Comparison of ENCODE assay signal across 8 cellular contexts in the genomic region with DNA sequence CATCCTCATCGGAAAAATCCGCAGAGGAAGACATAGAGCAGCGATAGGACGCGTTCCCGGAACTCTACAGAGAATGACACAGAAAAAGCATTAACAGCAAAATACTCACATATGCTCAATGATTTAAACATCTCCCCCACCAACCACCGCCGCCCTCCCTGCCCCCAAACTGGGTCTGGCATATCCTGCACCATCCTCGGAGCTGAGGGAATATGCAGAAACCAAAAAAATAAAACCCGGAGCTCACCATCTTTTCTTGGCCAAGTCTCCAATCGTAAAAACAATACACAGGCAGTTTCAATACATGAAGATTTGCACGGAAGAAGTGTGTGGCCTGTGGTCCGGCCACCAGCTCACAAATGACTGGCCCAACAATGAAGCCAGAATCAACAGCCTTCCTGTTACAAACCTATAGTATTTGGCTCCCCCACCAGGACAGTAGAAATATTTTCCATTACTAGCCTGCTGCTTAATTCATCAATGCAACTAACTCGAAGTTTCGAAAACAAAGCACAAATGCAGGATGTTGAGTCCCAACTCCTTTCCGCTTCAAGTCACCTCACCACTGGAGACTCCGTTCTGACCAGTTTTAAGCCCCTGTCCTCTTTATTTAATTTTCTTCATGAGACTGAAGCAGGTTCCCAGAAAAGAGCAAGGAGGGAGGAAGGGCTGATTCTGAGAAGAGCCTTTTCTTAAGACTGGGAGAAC.
A peak's percentile ranks its signal among the peaks of the same experiment; 100 is the strongest.
DNase-seq lines count a peak whose midpoint lies in the region; ATAC-seq, FAIRE-seq and TF ChIP-seq lines count a peak whose summit lies in the region.

No MANE protein-coding gene starts in this region.

- no peaks in the 10 kb centered on the region for H3K9me3 ChIP-seq in keratinocyte (ENCODE audit: control insufficient read depth, low read depth, low read length)

- H3K79me2 ChIP-seq in keratinocyte (ENCODE audit: control insufficient read depth, insufficient read depth, low read length), result no peaks in the 10 kb centered on the region

- TF ChIP-seq CTCF in keratinocyte (optimal IDR thresholded peaks at IDR 0.05 in 1 of 3, IDR thresholded peaks at IDR 0.05 in 1 of 3, conservative IDR thresholded peaks at IDR 0.05 in 1 of 3; ENCODE audit: extremely low read depth in 1 of 3, insufficient read depth in 2 of 3, low read length in 3 of 3), result peak; percentile 59 to 69 (median 60)

- TF ChIP-seq POLR2A in Raji (IDR thresholded peaks at IDR 0.05; ENCODE audit: insufficient read depth, low read depth, low read length), result peak; percentile 43; the same call in 1 of the 2 replicates

- H3K9me1 ChIP-seq in keratinocyte (ENCODE audit: control insufficient read depth, extremely low read depth, insufficient read depth, low read length), result no peaks in the 10 kb centered on the region

- peak overlapping the region; percentile 17 to 59 (median 40) for H3K4me3 ChIP-seq in keratinocyte (ENCODE audit: control insufficient read depth in 2 of 3, extremely low read depth in 1 of 3, insufficient read depth in 2 of 3, low read depth in 1 of 3, low read length in 3 of 3)

- dilution Hi-C loops in keratinocyte (cut with MboI; ENCODE audit: extremely low pct_ligation_motif_present, low sequenced_read_pairs), result no loop called here

- intact Hi-C loops in Right ventricle myocardium inferior (cut with DNase I) (loop anchor here (2.0 to 5.0 kb wide), 3 partner anchors 143 to 494 kb away; no protein-coding TSS in a partner anchor), cardiac septum (cut with DNase I) (loop anchor here (2.0 kb wide), 1 partner anchor 143 kb away; no protein-coding TSS in a partner anchor)

- H4K20me1 ChIP-seq in keratinocyte (ENCODE audit: control insufficient read depth, extremely low read depth, insufficient read depth, low read length), result no peaks in the 10 kb centered on the region

- H3K4me2 ChIP-seq in keratinocyte (ENCODE audit: control insufficient read depth, extremely low read depth, insufficient read depth, low read depth, low read length), result peak overlapping the region; percentile 66

- peak; percentile 85 for ATAC-seq in Right ventricle myocardium inferior
- ATAC-seq in GM21619 (IDR thresholded peaks at IDR 0.05; ENCODE audit: unreplicated experiment), result peak; percentile 88

- H3K27ac ChIP-seq in keratinocyte (ENCODE audit: control insufficient read depth, insufficient read depth, low read length), result no peak overlapping the region

- H2AFZ ChIP-seq in keratinocyte (ENCODE audit: control insufficient read depth, low read length), result peak overlapping the region; percentile 87

- H3K27me3 ChIP-seq in keratinocyte (ENCODE audit: control insufficient read depth, extremely low read depth, insufficient read depth, low read length), result no peaks in the 10 kb centered on the region

- H3K4me1 ChIP-seq in keratinocyte (ENCODE audit: control insufficient read depth, extremely low read depth, insufficient read depth, low read length), result peaks cover 19% of the 10 kb centered on the region

- H3K36me3 ChIP-seq in keratinocyte (ENCODE audit: control insufficient read depth in 2 of 2, extremely low read depth in 1 of 2, insufficient read depth in 2 of 2, low read length in 2 of 2), result no peaks in the 10 kb centered on the region

- H3K9ac ChIP-seq in keratinocyte (ENCODE audit: control insufficient read depth, extremely low read depth, insufficient read depth, low read length), result peak overlapping the region; percentile 35

- DNase-seq in Right ventricle myocardium inferior (ENCODE audit: missing footprints) (no peak), cardiac septum (ENCODE audit: low spot score) (no peak), HuH-7 (ENCODE audit: low spot score) (peak; percentile 31), cerebellar cortex (ENCODE audit: low spot score) (peak; percentile 95), keratinocyte (ENCODE audit: low read depth, low spot score) (no peak), smooth muscle cell of the brain vasculature (ENCODE audit: low read depth, low spot score) (peak; percentile 72)

- FAIRE-seq in keratinocyte (lab: Jason Lieb, UNC), result peak; percentile 84

Comparison
In these comparisons a context has a peak if more than half of its experiments do, and no peak if none do; other contexts are left out.
1. DNase-seq: peak in HuH-7 (single experiment), cerebellar cortex (single experiment) and smooth muscle cell of the brain vasculature (single experiment); none in Right ventricle myocardium inferior (single experiment), cardiac septum (single experiment) and keratinocyte (single experiment).